23 cellular contexts compared by ENCODE assay signal in the genomic region with DNA sequence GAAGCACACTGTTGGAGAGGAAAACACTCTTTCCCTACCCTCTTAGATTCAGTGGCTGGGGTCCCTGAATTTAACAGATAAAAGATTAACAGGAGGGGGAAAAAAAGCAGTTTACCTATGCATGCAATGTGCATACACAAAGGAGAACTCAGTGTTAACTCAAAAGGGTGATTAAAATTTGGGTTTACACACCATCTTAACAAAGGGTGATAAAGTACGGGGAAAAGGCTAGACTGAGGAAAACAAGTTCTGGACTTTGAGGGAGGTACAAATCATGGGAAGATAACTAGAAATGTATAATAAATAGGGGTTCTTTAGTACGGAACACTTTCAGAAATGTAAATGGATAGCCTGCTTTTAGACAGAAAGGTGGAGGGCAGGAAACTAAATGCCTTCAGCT.
DNase-seq lines count a peak whose midpoint lies in the region; ATAC-seq and TF ChIP-seq lines count a peak whose summit lies in the region.
"Had no signal": no experiment of that assay in that cellular context is flagged by ENCODE, and none has a peak within 500 bp of the region (broad histone marks: within the 10 kb centered on the region; RNA-seq: fewer than 3 reads in every experiment).

No MANE protein-coding gene starts in this region.

- H3K27me3 Mint-ChIP-seq in activated T-cell treated with anti-CD3 and anti-CD28 coated beads, Interleukin-2, amount 50 U/mL, for 72 hours (ENCODE audit: low read depth) = no peaks in the 10 kb centered on the region
- H3K27me3 Mint-ChIP-seq in activated naive CD8-positive, alpha-beta T cell = no peaks in the 10 kb centered on the region
- H3K27me3 Mint-ChIP-seq in progenitor cell of endocrine pancreas = no peaks in the 10 kb centered on the region
- H3K27me3 Mint-ChIP-seq: effector memory CD8-positive, alpha-beta T cell had no signal

- DNase-seq in activated T-cell treated with anti-CD3 and anti-CD28 coated beads, Interleukin-2, amount 50 U/mL, for 72 hours = no peak
- no peak for DNase-seq in activated T-cell treated with anti-CD3 and anti-CD28 coated beads for 4 hours
- no peak for DNase-seq in progenitor cell of endocrine pancreas (ENCODE audit: low spot score, unreplicated experiment)
- DNase-seq in SK-N-DZ (ENCODE audit: low spot score) = no peak
- DNase-seq in amygdala (lab: John Stamatoyannopoulos, UW) = no peak
- DNase-seq: activated gamma-delta T cell treated with Interleukin-2 at 50 U/mL for 16 hours; aorta; colonic mucosa; effector memory CD8-positive, alpha-beta T cell; Kasumi-1; mammary epithelial cell; mucosa of descending colon; MV-4-11; NCI-H1436; NCI-H2081 treated with DMSO at 0.1 percent for 48 hours; NCI-H2227 treated with DMSO at 0.1 percent for 48 hours; Right ventricle myocardium superior; stimulated activated CD4-positive, alpha-beta T cell treated with anti-CD3 and anti-CD28 coated beads, Interleukin-4, amount 100 ng/mL, for 4 hours; T-helper 9 cell; upper lobe of right lung had no signal

- H3K9me3 Mint-ChIP-seq in activated T-cell treated with anti-CD3 and anti-CD28 coated beads, Interleukin-2, amount 50 U/mL, for 72 hours = no peaks in the 10 kb centered on the region
- no peaks in the 10 kb centered on the region for H3K9me3 Mint-ChIP-seq in activated naive CD8-positive, alpha-beta T cell (ENCODE audit: low read depth)
- no peaks in the 10 kb centered on the region for H3K9me3 Mint-ChIP-seq in progenitor cell of endocrine pancreas (ENCODE audit: low read depth)
- H3K9me3 Mint-ChIP-seq: effector memory CD8-positive, alpha-beta T cell had no signal

- H3K9me3 ChIP-seq in Loucy (ENCODE audit: insufficient read depth, low read depth, low read length) = no peaks in the 10 kb centered on the region
- H3K9me3 ChIP-seq: colonic mucosa, mucosa of descending colon, upper lobe of right lung had no signal

- peak overlapping the region; percentile 61 to 75 for H3K4me3 Mint-ChIP-seq in activated T-cell treated with anti-CD3 and anti-CD28 coated beads, Interleukin-2, amount 50 U/mL, for 72 hours
- H3K4me3 Mint-ChIP-seq in activated naive CD8-positive, alpha-beta T cell = no peak overlapping the region
- no peak overlapping the region for H3K4me3 Mint-ChIP-seq in progenitor cell of endocrine pancreas (ENCODE audit: low read depth)
- H3K4me3 Mint-ChIP-seq: effector memory CD8-positive, alpha-beta T cell had no signal

- TF ChIP-seq CTCF in Loucy (conservative IDR thresholded peaks at IDR 0.05; ENCODE audit: low read length) = no peak
- no peak for TF ChIP-seq CTCF in progenitor cell of endocrine pancreas (IDR thresholded peaks at IDR 0.05; ENCODE audit: unreplicated experiment)

- peak overlapping the region; percentile 51 for H3K27ac Mint-ChIP-seq in activated T-cell treated with anti-CD3 and anti-CD28 coated beads, Interleukin-2, amount 50 U/mL, for 72 hours
- peak overlapping the region; percentile 72 for H3K27ac Mint-ChIP-seq in activated naive CD8-positive, alpha-beta T cell
- peak overlapping the region; percentile 8 for H3K27ac Mint-ChIP-seq in progenitor cell of endocrine pancreas

- H3K27me3 ChIP-seq in Loucy (ENCODE audit: insufficient read depth, low read length, poor library complexity, severe bottlenecking) = no peaks in the 10 kb centered on the region
- H3K27me3 ChIP-seq: colonic mucosa, upper lobe of right lung had no signal

- H3K4me3 ChIP-seq in Loucy (ENCODE audit: low read length, poor library complexity, severe bottlenecking) = no peak overlapping the region
- H3K4me3 ChIP-seq: colonic mucosa, mucosa of descending colon, upper lobe of right lung had no signal

- H3K36me3 ChIP-seq in Loucy (ENCODE audit: insufficient read depth, low read length) = no peaks in the 10 kb centered on the region
- H3K36me3 ChIP-seq: colonic mucosa, upper lobe of right lung had no signal

- peak overlapping the region; percentile 43 for H3K4me2 ChIP-seq in Loucy (ENCODE audit: low read depth, low read length, poor library complexity, severe bottlenecking)

- H3K4me1 Mint-ChIP-seq in activated T-cell treated with anti-CD3 and anti-CD28 coated beads, Interleukin-2, amount 50 U/mL, for 72 hours (ENCODE audit: low read depth) = peaks cover 76% of the 10 kb centered on the region
- peaks cover 68% of the 10 kb centered on the region for H3K4me1 Mint-ChIP-seq in activated naive CD8-positive, alpha-beta T cell (ENCODE audit: low read depth)
- H3K4me1 Mint-ChIP-seq in progenitor cell of endocrine pancreas (ENCODE audit: low read depth) = peaks cover 40% of the 10 kb centered on the region

- H4K20me1 ChIP-seq in Loucy (ENCODE audit: insufficient read depth, low read length, poor library complexity, severe bottlenecking) = no peaks in the 10 kb centered on the region

- H3K4me1 ChIP-seq in Loucy (ENCODE audit: insufficient read depth, low read length, poor library complexity, severe bottlenecking) = peaks cover 68% of the 10 kb centered on the region
- H3K4me1 ChIP-seq: colonic mucosa had no signal

- H3K9ac ChIP-seq in Loucy (ENCODE audit: low read depth, low read length, poor library complexity, severe bottlenecking) = peak overlapping the region; percentile 31

- no peaks in the 10 kb centered on the region for H3F3A ChIP-seq in Loucy (ENCODE audit: low read depth)

- H3K36me3 Mint-ChIP-seq in activated T-cell treated with anti-CD3 and anti-CD28 coated beads, Interleukin-2, amount 50 U/mL, for 72 hours (ENCODE audit: insufficient read depth in 2 of 2) = peaks cover 3 to 7% of the 10 kb centered on the region in 2 donors
- peaks cover 4% of the 10 kb centered on the region for H3K36me3 Mint-ChIP-seq in activated naive CD8-positive, alpha-beta T cell
- peaks cover 6% of the 10 kb centered on the region for H3K36me3 Mint-ChIP-seq in progenitor cell of endocrine pancreas (ENCODE audit: insufficient read depth)

- H2AFZ ChIP-seq in Loucy (ENCODE audit: low read length) = no peak overlapping the region

- no peaks in the 10 kb centered on the region for H3K9me2 ChIP-seq in Loucy (replicated peaks; ENCODE audit: low read depth, low read length)

- no peak for ATAC-seq in activated T-cell treated with anti-CD3 and anti-CD28 coated beads, Interleukin-2, amount 50 U/mL, for 72 hours (replicated peaks in 1 of 2)
- ATAC-seq in GM21723 (IDR thresholded peaks at IDR 0.05; ENCODE audit: unreplicated experiment) = no peak
- ATAC-seq: effector memory CD8-positive, alpha-beta T cell; mucosa of descending colon; upper lobe of right lung had no signal

- peaks cover 90% of the 10 kb centered on the region for H3K79me2 ChIP-seq in Loucy (ENCODE audit: insufficient read depth, low read length)

Comparison
In these comparisons a context has a peak if more than half of its experiments do, and no peak if none do; other contexts are left out.
1. H3K27ac Mint-ChIP-seq: peak in every context shown above with its lines; median percentile 72 in activated naive CD8-positive, alpha-beta T cell; 51 in activated T-cell treated with anti-CD3 and anti-CD28 coated beads, Interleukin-2, amount 50 U/mL, for 72 hours; 8 in progenitor cell of endocrine pancreas.
2. H3K4me3 Mint-ChIP-seq: peak in activated T-cell treated with anti-CD3 and anti-CD28 coated beads, Interleukin-2, amount 50 U/mL, for 72 hours (2 of 2); none in activated naive CD8-positive, alpha-beta T cell (single experiment) and progenitor cell of endocrine pancreas (single experiment).